ENCODE assay signal across 1 cellular context in the genomic region with DNA sequence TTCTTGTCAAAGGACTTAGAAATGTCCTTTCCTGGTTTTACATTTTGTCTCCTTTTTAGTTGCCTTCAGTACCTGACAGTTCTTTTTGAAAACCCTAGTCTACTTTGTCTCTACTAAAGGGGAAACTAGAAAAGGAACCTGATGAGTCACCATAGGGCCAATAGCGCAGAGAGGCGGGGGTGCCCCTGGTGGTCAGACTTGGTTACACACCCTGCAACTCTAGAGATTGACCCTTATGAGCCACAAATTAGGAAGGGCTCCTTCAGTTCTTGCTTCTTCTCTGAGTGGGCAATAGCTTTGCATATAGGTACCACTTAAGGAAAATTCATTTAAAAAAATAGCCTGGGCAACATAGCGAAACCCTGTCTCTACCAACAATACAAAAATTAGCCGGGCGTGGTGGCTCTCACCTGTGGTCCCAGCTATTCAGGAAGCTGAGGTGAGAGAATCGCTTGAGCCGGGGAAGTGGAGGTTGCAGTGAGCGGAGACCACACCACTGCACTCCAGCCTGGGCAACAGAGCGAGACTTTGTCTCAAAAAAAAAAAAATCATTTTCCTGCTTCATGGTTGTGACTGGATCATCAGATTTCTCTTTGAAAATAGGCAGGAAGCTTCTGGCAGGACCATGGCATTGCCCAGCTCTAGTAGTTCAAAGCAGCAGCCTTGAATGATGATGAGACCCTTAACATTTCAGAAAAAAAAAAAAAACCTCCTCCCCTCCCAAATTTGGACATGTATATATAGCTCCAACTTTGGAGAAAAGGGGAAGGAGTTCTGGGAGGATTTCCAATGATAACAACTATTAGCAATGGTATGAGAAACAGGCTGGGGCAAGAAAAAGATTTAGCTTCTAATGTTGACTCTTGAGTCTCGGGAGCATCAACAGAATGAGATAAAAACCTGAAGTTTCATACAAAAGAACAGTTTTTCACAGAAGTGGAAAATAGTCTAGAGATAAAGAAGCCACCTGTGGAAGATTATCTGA.
A peak's percentile ranks its signal among the peaks of the same experiment; 100 is the strongest.
TF ChIP-seq lines count a peak whose summit lies in the region.

No MANE protein-coding gene starts in this region.

TF ChIP-seq in GM12878, 131 proteins besides CTCF, POLR2A, EP300 and RAD21 (continued from another document and continues in another):
- no peak for TF ChIP-seq SREBF2 (IDR thresholded peaks at IDR 0.05; ENCODE audit: low read length)
- TF ChIP-seq, protein P1, sequence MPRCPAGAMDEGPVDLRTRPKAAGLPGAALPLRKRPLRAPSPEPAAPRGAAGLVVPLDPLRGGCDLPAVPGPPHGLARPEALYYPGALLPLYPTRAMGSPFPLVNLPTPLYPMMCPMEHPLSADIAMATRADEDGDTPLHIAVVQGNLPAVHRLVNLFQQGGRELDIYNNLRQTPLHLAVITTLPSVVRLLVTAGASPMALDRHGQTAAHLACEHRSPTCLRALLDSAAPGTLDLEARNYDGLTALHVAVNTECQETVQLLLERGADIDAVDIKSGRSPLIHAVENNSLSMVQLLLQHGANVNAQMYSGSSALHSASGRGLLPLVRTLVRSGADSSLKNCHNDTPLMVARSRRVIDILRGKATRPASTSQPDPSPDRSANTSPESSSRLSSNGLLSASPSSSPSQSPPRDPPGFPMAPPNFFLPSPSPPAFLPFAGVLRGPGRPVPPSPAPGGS (IDR thresholded peaks at IDR 0.05; ENCODE audit: borderline replicate concordance, insufficient read depth, low read depth, low read length, poor library complexity, severe bottlenecking) = no peak
- TF ChIP-seq, protein P2, sequence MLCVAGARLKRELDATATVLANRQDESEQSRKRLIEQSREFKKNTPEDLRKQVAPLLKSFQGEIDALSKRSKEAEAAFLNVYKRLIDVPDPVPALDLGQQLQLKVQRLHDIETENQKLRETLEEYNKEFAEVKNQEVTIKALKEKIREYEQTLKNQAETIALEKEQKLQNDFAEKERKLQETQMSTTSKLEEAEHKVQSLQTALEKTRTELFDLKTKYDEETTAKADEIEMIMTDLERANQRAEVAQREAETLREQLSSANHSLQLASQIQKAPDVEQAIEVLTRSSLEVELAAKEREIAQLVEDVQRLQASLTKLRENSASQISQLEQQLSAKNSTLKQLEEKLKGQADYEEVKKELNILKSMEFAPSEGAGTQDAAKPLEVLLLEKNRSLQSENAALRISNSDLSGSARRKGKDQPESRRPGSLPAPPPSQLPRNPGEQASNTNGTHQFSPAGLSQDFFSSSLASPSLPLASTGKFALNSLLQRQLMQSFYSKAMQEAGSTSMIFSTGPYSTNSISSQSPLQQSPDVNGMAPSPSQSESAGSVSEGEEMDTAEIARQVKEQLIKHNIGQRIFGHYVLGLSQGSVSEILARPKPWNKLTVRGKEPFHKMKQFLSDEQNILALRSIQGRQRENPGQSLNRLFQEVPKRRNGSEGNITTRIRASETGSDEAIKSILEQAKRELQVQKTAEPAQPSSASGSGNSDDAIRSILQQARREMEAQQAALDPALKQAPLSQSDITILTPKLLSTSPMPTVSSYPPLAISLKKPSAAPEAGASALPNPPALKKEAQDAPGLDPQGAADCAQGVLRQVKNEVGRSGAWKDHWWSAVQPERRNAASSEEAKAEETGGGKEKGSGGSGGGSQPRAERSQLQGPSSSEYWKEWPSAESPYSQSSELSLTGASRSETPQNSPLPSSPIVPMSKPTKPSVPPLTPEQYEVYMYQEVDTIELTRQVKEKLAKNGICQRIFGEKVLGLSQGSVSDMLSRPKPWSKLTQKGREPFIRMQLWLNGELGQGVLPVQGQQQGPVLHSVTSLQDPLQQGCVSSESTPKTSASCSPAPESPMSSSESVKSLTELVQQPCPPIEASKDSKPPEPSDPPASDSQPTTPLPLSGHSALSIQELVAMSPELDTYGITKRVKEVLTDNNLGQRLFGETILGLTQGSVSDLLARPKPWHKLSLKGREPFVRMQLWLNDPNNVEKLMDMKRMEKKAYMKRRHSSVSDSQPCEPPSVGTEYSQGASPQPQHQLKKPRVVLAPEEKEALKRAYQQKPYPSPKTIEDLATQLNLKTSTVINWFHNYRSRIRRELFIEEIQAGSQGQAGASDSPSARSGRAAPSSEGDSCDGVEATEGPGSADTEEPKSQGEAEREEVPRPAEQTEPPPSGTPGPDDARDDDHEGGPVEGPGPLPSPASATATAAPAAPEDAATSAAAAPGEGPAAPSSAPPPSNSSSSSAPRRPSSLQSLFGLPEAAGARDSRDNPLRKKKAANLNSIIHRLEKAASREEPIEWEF (IDR thresholded peaks at IDR 0.05; ENCODE audit: insufficient replicate concordance, low read depth, low read length) = no peak
- no peak for TF ChIP-seq MLLT1 (IDR thresholded peaks at IDR 0.05)
- no peak for TF ChIP-seq NKRF (conservative IDR thresholded peaks at IDR 0.05)
- TF ChIP-seq, protein P3, sequence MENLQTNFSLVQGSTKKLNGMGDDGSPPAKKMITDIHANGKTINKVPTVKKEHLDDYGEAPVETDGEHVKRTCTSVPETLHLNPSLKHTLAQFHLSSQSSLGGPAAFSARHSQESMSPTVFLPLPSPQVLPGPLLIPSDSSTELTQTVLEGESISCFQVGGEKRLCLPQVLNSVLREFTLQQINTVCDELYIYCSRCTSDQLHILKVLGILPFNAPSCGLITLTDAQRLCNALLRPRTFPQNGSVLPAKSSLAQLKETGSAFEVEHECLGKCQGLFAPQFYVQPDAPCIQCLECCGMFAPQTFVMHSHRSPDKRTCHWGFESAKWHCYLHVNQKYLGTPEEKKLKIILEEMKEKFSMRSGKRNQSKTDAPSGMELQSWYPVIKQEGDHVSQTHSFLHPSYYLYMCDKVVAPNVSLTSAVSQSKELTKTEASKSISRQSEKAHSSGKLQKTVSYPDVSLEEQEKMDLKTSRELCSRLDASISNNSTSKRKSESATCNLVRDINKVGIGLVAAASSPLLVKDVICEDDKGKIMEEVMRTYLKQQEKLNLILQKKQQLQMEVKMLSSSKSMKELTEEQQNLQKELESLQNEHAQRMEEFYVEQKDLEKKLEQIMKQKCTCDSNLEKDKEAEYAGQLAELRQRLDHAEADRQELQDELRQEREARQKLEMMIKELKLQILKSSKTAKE (IDR thresholded peaks at IDR 0.05; ENCODE audit: low read depth, poor library complexity, severe bottlenecking) = peak; percentile 72
- peak; percentile 78 for TF ChIP-seq SMC3 (IDR thresholded peaks at IDR 0.05; ENCODE audit: borderline replicate concordance, low read length)
- no peak for TF ChIP-seq SP1 (IDR thresholded peaks at IDR 0.05; ENCODE audit: low read depth, low read length)
- no peak for TF ChIP-seq IRF5 (IDR thresholded peaks at IDR 0.05; ENCODE audit: borderline replicate concordance)
- no peak for TF ChIP-seq ZSCAN29 (IDR thresholded peaks at IDR 0.05)
- TF ChIP-seq NRF1 (conservative IDR thresholded peaks at IDR 0.05; ENCODE audit: low read depth, low read length) = no peak
- TF ChIP-seq BCL11A (IDR thresholded peaks at IDR 0.05; ENCODE audit: low read depth, low read length) = no peak
- peak; percentile 71 for TF ChIP-seq RUNX3 (IDR thresholded peaks at IDR 0.05; ENCODE audit: low read length)
- TF ChIP-seq PAX5 (IDR thresholded peaks at IDR 0.05; ENCODE audit: borderline replicate concordance, low read depth, low read length) = 0 out of 2 replicates have a peak, but pooled peaks have one; percentile 7
- TF ChIP-seq RBBP5 (conservative IDR thresholded peaks at IDR 0.05) = no peak
- TF ChIP-seq SUZ12 (IDR thresholded peaks at IDR 0.05; ENCODE audit: unreplicated experiment) = no peak
- TF ChIP-seq, protein P4, sequence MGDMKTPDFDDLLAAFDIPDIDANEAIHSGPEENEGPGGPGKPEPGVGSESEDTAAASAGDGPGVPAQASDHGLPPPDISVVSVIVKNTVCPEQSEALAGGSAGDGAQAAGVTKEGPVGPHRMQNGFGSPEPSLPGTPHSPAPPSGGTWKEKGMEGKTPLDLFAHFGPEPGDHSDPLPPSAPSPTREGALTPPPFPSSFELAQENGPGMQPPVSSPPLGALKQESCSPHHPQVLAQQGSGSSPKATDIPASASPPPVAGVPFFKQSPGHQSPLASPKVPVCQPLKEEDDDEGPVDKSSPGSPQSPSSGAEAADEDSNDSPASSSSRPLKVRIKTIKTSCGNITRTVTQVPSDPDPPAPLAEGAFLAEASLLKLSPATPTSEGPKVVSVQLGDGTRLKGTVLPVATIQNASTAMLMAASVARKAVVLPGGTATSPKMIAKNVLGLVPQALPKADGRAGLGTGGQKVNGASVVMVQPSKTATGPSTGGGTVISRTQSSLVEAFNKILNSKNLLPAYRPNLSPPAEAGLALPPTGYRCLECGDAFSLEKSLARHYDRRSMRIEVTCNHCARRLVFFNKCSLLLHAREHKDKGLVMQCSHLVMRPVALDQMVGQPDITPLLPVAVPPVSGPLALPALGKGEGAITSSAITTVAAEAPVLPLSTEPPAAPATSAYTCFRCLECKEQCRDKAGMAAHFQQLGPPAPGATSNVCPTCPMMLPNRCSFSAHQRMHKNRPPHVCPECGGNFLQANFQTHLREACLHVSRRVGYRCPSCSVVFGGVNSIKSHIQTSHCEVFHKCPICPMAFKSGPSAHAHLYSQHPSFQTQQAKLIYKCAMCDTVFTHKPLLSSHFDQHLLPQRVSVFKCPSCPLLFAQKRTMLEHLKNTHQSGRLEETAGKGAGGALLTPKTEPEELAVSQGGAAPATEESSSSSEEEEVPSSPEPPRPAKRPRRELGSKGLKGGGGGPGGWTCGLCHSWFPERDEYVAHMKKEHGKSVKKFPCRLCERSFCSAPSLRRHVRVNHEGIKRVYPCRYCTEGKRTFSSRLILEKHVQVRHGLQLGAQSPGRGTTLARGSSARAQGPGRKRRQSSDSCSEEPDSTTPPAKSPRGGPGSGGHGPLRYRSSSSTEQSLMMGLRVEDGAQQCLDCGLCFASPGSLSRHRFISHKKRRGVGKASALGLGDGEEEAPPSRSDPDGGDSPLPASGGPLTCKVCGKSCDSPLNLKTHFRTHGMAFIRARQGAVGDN (IDR thresholded peaks at IDR 0.05) = no peak
- 0 out of 2 replicates have a peak, but pooled peaks have one; percentile 58 for TF ChIP-seq TCF7 (IDR thresholded peaks at IDR 0.05; ENCODE audit: borderline replicate concordance)
- TF ChIP-seq, protein P5, sequence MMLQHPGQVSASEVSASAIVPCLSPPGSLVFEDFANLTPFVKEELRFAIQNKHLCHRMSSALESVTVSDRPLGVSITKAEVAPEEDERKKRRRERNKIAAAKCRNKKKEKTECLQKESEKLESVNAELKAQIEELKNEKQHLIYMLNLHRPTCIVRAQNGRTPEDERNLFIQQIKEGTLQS (IDR thresholded peaks at IDR 0.05; ENCODE audit: borderline replicate concordance, extremely low read depth, low read depth, low read length) = peak; percentile 30; the same call in 1 of the 2 replicates
- no peak for TF ChIP-seq HSF1 (IDR thresholded peaks at IDR 0.05; ENCODE audit: low read depth, low read length)
- TF ChIP-seq MXI1 (IDR thresholded peaks at IDR 0.05; ENCODE audit: low read depth, low read length) = no peak
- TF ChIP-seq ETV6 (conservative IDR thresholded peaks at IDR 0.05 in 1 of 2, IDR thresholded peaks at IDR 0.05 in 1 of 2; ENCODE audit: borderline replicate concordance in 1 of 2, low read depth in 1 of 2) = peak in 1 of 2 experiments; percentile 41; a peak in 1 of 4 replicates
- peak; percentile 74; the same call in 1 of the 2 replicates for TF ChIP-seq FOXM1 (IDR thresholded peaks at IDR 0.05; ENCODE audit: low read depth, low read length)
- no peak for TF ChIP-seq HDGF (IDR thresholded peaks at IDR 0.05)
- no peak for TF ChIP-seq RB1 (IDR thresholded peaks at IDR 0.05; ENCODE audit: borderline replicate concordance)
- no peak for TF ChIP-seq SIN3A (IDR thresholded peaks at IDR 0.05; ENCODE audit: low read depth, low read length)
- TF ChIP-seq SREBF1 (IDR thresholded peaks at IDR 0.05; ENCODE audit: low read length) = no peak
- TF ChIP-seq ZNF24 (IDR thresholded peaks at IDR 0.05) = no peak
- no peak for TF ChIP-seq ZNF207 (IDR thresholded peaks at IDR 0.05; ENCODE audit: borderline replicate concordance)
- no peak for TF ChIP-seq TCF12 (IDR thresholded peaks at IDR 0.05; ENCODE audit: low read depth, low read length)
- no peak for TF ChIP-seq FOS (IDR thresholded peaks at IDR 0.05; ENCODE audit: borderline replicate concordance, extremely low read depth, insufficient read length)
